8 cellular contexts compared by ENCODE assay signal in genomic region chr10:124651402-124651887, GRCh38.
A peak's percentile ranks its signal among the peaks of the same experiment; 100 is the strongest.
DNase-seq lines count a peak whose midpoint lies in the region; ATAC-seq, FAIRE-seq and TF ChIP-seq lines count a peak whose summit lies in the region.
"Had no signal": no experiment of that assay in that cellular context is flagged by ENCODE, and none has a peak within 500 bp of the region (broad histone marks: within the 10 kb centered on the region; RNA-seq: fewer than 3 reads in every experiment).

No MANE protein-coding gene starts in this region.

- H3K4me1 ChIP-seq in Loucy (ENCODE audit: insufficient read depth, low read length, poor library complexity, severe bottlenecking): peaks cover 46% of the 10 kb centered on the region
- H3K4me1 ChIP-seq in esophagus (ENCODE audit: control insufficient read depth in 2 of 2, insufficient read depth in 2 of 2, low read length in 1 of 2): peaks cover 25 to 76% of the 10 kb centered on the region in 2 donors
- H3K4me1 ChIP-seq in small intestine (ENCODE audit: control insufficient read depth in 2 of 2, insufficient read depth in 1 of 2, low read depth in 1 of 2, low read length in 1 of 2): peaks cover 25 to 45% of the 10 kb centered on the region in 2 donors

- H3K9me2 ChIP-seq in Loucy (replicated peaks; ENCODE audit: low read depth, low read length): no peaks in the 10 kb centered on the region

- H3K79me2 ChIP-seq in Loucy (ENCODE audit: insufficient read depth, low read length): peaks cover 66% of the 10 kb centered on the region; the same call in 1 of the 2 replicates

- peaks cover 5% of the 10 kb centered on the region for H4K20me1 ChIP-seq in Loucy (ENCODE audit: insufficient read depth, low read length, poor library complexity, severe bottlenecking)

- H3K27ac ChIP-seq in esophagus (ENCODE audit: low read depth in 2 of 2, low read length in 1 of 2) (peak overlapping the region; percentile 50 to 65), small intestine (ENCODE audit: low read depth in 1 of 2, low read length in 1 of 2) (peak overlapping the region; percentile 35 to 81)
- H3K27ac ChIP-seq: epithelial cell of prostate had no signal

- H3K9me3 ChIP-seq in Loucy (ENCODE audit: insufficient read depth, low read depth, low read length) (no peaks in the 10 kb centered on the region), esophagus (ENCODE audit: control insufficient read depth in 2 of 2, insufficient read depth in 1 of 2, low read depth in 1 of 2, low read length in 1 of 2) (no peaks in the 10 kb centered on the region), small intestine (ENCODE audit: control insufficient read depth, low read depth) (no peaks in the 10 kb centered on the region)

- TF ChIP-seq CTCF in Loucy (conservative IDR thresholded peaks at IDR 0.05; ENCODE audit: low read length): no peak

- DNase-seq in small intestine (no peak), NCI-H446 (lab: John Stamatoyannopoulos, UW) (no peak), LoVo (ENCODE audit: low spot score) (no peak)

- H3K9ac ChIP-seq in Loucy (ENCODE audit: low read depth, low read length, poor library complexity, severe bottlenecking): peak overlapping the region; percentile 46

- FAIRE-seq in small intestine (lab: Jason Lieb, UNC): no peak

- no peaks in the 10 kb centered on the region for H3F3A ChIP-seq in Loucy (ENCODE audit: low read depth)

- H3K4me2 ChIP-seq in Loucy (ENCODE audit: low read depth, low read length, poor library complexity, severe bottlenecking): peak overlapping the region; percentile 60

- H3K36me3 ChIP-seq in Loucy (ENCODE audit: insufficient read depth, low read length): peaks cover 16% of the 10 kb centered on the region; the same call in 1 of the 2 replicates
- H3K36me3 ChIP-seq in esophagus (ENCODE audit: control insufficient read depth in 2 of 2, insufficient read depth in 2 of 2, low read length in 1 of 2): no peaks in the 10 kb centered on the region
- peaks cover 0 to 2% of the 10 kb centered on the region in 2 donors for H3K36me3 ChIP-seq in small intestine (ENCODE audit: control insufficient read depth in 2 of 2, insufficient read depth in 2 of 2, low read length in 2 of 2)

- ATAC-seq in GM18511 (IDR thresholded peaks at IDR 0.05; ENCODE audit: unreplicated experiment) (peak; percentile 6), HG02885 (IDR thresholded peaks at IDR 0.05; ENCODE audit: poor library complexity, unreplicated experiment) (no peak)

- H3K27me3 ChIP-seq in Loucy (ENCODE audit: insufficient read depth, low read length, poor library complexity, severe bottlenecking) (no peaks in the 10 kb centered on the region), esophagus (ENCODE audit: control insufficient read depth in 1 of 2, insufficient read depth in 2 of 2, low read length in 2 of 2) (no peaks in the 10 kb centered on the region), small intestine (ENCODE audit: control insufficient read depth in 2 of 2, insufficient read depth in 2 of 2, low read length in 2 of 2) (no peaks in the 10 kb centered on the region)

- WGBS in esophagus, 2 donors: 80 to 81% methylated on average over 14 of the region's 14 CpGs
- WGBS in small intestine, 3 donors: 61 to 74% (median 70%) methylated on average over 14 of the region's 14 CpGs

- H3K4me3 ChIP-seq in Loucy (ENCODE audit: low read length, poor library complexity, severe bottlenecking) (no peak overlapping the region), esophagus (ENCODE audit: low read depth in 1 of 2, low read length in 2 of 2) (no peak overlapping the region), small intestine (ENCODE audit: low read depth in 1 of 2, low read length in 2 of 2) (no peak overlapping the region)

- no peak overlapping the region for H2AFZ ChIP-seq in Loucy (ENCODE audit: low read length)
